ENCODE assay signal across 1 cellular context in genomic region chr9:137114613-137115393, GRCh38.
TF ChIP-seq lines count a peak whose summit lies in the region.

TSS of gene DPP7 (minus strand) at chr9:137114733. CDS start at chr9:137114713, 20 bp downstream.

TF ChIP-seq in K562, 482 proteins besides CTCF, POLR2A, EP300 and RAD21 (continued from another document and continues in another):
- TF ChIP-seq, protein P1, sequence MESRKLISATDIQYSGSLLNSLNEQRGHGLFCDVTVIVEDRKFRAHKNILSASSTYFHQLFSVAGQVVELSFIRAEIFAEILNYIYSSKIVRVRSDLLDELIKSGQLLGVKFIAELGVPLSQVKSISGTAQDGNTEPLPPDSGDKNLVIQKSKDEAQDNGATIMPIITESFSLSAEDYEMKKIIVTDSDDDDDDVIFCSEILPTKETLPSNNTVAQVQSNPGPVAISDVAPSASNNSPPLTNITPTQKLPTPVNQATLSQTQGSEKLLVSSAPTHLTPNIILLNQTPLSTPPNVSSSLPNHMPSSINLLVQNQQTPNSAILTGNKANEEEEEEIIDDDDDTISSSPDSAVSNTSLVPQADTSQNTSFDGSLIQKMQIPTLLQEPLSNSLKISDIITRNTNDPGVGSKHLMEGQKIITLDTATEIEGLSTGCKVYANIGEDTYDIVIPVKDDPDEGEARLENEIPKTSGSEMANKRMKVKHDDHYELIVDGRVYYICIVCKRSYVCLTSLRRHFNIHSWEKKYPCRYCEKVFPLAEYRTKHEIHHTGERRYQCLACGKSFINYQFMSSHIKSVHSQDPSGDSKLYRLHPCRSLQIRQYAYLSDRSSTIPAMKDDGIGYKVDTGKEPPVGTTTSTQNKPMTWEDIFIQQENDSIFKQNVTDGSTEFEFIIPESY (CRISPR knock-in tag; IDR thresholded peaks at IDR 0.05), result no peak
- TF ChIP-seq, protein P2, sequence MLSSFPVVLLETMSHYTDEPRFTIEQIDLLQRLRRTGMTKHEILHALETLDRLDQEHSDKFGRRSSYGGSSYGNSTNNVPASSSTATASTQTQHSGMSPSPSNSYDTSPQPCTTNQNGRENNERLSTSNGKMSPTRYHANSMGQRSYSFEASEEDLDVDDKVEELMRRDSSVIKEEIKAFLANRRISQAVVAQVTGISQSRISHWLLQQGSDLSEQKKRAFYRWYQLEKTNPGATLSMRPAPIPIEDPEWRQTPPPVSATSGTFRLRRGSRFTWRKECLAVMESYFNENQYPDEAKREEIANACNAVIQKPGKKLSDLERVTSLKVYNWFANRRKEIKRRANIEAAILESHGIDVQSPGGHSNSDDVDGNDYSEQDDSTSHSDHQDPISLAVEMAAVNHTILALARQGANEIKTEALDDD (IDR thresholded peaks at IDR 0.05), result no peak
- TF ChIP-seq TAF9B (IDR thresholded peaks at IDR 0.05; ENCODE audit: partially characterized antibody) (no peak), FOXK1 (CRISPR knock-in tag; IDR thresholded peaks at IDR 0.05; ENCODE audit: borderline replicate concordance) (no peak), MBD1 (CRISPR knock-in tag; IDR thresholded peaks at IDR 0.05) (no peak), MCM2 (IDR thresholded peaks at IDR 0.05; ENCODE audit: low read depth) (no peak), SRSF1 (IDR thresholded peaks at IDR 0.05; ENCODE audit: low read depth, low read length) (no peak), SAFB (IDR thresholded peaks at IDR 0.05; ENCODE audit: borderline replicate concordance, low read depth, low read length) (peak; percentile 85), STAT5B (CRISPR knock-in tag; IDR thresholded peaks at IDR 0.05) (no peak), ZNF717 (CRISPR knock-in tag; IDR thresholded peaks at IDR 0.05) (no peak), CBX2 (IDR thresholded peaks at IDR 0.05; ENCODE audit: insufficient read depth, low read length, poor library complexity, severe bottlenecking) (no peak), RCOR1 (IDR thresholded peaks at IDR 0.05; ENCODE audit: borderline replicate concordance in 1 of 2, low read depth in 2 of 2, low read length in 2 of 2) (no peak), MLX (CRISPR knock-in tag; conservative IDR thresholded peaks at IDR 0.05) (no peak; a peak in 1 of 4 replicates), CREB1 (IDR thresholded peaks at IDR 0.05) (no peak), CREB1 (CRISPR knock-in tag; IDR thresholded peaks at IDR 0.05) (no peak), ZNF695 (CRISPR knock-in tag; IDR thresholded peaks at IDR 0.05) (no peak), XRCC3 (IDR thresholded peaks at IDR 0.05) (no peak), SMAD4 (CRISPR knock-in tag; conservative IDR thresholded peaks at IDR 0.05) (peak; percentile 81; the same call in 1 of the 2 replicates), KAT7 (CRISPR knock-in tag; IDR thresholded peaks at IDR 0.05; ENCODE audit: borderline replicate concordance) (no peak), SMARCA4 (IDR thresholded peaks at IDR 0.05) (no peak), CSDE1 (IDR thresholded peaks at IDR 0.05) (no peak), TEAD4 (IDR thresholded peaks at IDR 0.05; ENCODE audit: low read length) (no peak), TEAD4 (CRISPR knock-in tag; IDR thresholded peaks at IDR 0.05; ENCODE audit: borderline replicate concordance) (0 out of 2 replicates have a peak, but pooled peaks have one; percentile 45), MYC (IDR thresholded peaks at IDR 0.05; ENCODE audit: low read depth, low read length) (peak; percentile 92), MYC (CRISPR knock-in tag; IDR thresholded peaks at IDR 0.05; ENCODE audit: borderline replicate concordance, low read depth) (no peak), LARP7 (IDR thresholded peaks at IDR 0.05) (no peak), ZNF395 (CRISPR knock-in tag; IDR thresholded peaks at IDR 0.05) (0 out of 2 replicates have a peak, but pooled peaks have one; percentile 59), WHSC1 (IDR thresholded peaks at IDR 0.05; ENCODE audit: low read length) (no peak), ETV5 (CRISPR knock-in tag; IDR thresholded peaks at IDR 0.05; ENCODE audit: low read depth) (no peak), SRF (CRISPR knock-in tag; IDR thresholded peaks at IDR 0.05) (no peak), MED1 (CRISPR knock-in tag; IDR thresholded peaks at IDR 0.05; ENCODE audit: borderline replicate concordance) (no peak), E2F4 (CRISPR knock-in tag; IDR thresholded peaks at IDR 0.05; ENCODE audit: low read depth) (no peak), NR1H2 (CRISPR knock-in tag; IDR thresholded peaks at IDR 0.05) (no peak), SIRT6 (IDR thresholded peaks at IDR 0.05; ENCODE audit: low read depth, low read length) (no peak), MAZ (CRISPR knock-in tag; conservative IDR thresholded peaks at IDR 0.05 in 1 of 2, IDR thresholded peaks at IDR 0.05 in 1 of 2) (peak; percentile 75 to 82; a peak in 3 of 4 replicates), HDAC8 (tag; IDR thresholded peaks at IDR 0.05) (0 out of 2 replicates have a peak, but pooled peaks have one; percentile 19), TSC22D4 (tag; IDR thresholded peaks at IDR 0.05) (no peak), SREBF2 (CRISPR knock-in tag; IDR thresholded peaks at IDR 0.05) (no peak), CBFA2T3 (IDR thresholded peaks at IDR 0.05) (no peak), DIDO1 (tag; IDR thresholded peaks at IDR 0.05; ENCODE audit: low read depth) (no peak)
- TF ChIP-seq, protein P3, sequence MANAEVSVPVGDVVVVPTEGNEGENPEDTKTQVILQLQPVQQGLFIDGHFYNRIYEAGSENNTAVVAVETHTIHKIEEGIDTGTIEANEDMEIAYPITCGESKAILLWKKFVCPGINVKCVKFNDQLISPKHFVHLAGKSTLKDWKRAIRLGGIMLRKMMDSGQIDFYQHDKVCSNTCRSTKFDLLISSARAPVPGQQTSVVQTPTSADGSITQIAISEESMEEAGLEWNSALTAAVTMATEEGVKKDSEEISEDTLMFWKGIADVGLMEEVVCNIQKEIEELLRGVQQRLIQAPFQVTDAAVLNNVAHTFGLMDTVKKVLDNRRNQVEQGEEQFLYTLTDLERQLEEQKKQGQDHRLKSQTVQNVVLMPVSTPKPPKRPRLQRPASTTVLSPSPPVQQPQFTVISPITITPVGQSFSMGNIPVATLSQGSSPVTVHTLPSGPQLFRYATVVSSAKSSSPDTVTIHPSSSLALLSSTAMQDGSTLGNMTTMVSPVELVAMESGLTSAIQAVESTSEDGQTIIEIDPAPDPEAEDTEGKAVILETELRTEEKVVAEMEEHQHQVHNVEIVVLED (CRISPR knock-in tag; IDR thresholded peaks at IDR 0.05), result 0 out of 2 replicates have a peak, but pooled peaks have one; percentile 10
- TF ChIP-seq, protein P4, sequence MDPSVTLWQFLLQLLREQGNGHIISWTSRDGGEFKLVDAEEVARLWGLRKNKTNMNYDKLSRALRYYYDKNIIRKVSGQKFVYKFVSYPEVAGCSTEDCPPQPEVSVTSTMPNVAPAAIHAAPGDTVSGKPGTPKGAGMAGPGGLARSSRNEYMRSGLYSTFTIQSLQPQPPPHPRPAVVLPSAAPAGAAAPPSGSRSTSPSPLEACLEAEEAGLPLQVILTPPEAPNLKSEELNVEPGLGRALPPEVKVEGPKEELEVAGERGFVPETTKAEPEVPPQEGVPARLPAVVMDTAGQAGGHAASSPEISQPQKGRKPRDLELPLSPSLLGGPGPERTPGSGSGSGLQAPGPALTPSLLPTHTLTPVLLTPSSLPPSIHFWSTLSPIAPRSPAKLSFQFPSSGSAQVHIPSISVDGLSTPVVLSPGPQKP (CRISPR knock-in tag; IDR thresholded peaks at IDR 0.05), result no peak
- TF ChIP-seq, protein P5, sequence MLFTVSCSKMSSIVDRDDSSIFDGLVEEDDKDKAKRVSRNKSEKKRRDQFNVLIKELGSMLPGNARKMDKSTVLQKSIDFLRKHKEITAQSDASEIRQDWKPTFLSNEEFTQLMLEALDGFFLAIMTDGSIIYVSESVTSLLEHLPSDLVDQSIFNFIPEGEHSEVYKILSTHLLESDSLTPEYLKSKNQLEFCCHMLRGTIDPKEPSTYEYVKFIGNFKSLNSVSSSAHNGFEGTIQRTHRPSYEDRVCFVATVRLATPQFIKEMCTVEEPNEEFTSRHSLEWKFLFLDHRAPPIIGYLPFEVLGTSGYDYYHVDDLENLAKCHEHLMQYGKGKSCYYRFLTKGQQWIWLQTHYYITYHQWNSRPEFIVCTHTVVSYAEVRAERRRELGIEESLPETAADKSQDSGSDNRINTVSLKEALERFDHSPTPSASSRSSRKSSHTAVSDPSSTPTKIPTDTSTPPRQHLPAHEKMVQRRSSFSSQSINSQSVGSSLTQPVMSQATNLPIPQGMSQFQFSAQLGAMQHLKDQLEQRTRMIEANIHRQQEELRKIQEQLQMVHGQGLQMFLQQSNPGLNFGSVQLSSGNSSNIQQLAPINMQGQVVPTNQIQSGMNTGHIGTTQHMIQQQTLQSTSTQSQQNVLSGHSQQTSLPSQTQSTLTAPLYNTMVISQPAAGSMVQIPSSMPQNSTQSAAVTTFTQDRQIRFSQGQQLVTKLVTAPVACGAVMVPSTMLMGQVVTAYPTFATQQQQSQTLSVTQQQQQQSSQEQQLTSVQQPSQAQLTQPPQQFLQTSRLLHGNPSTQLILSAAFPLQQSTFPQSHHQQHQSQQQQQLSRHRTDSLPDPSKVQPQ (CRISPR knock-in tag; IDR thresholded peaks at IDR 0.05; ENCODE audit: borderline replicate concordance), result no peak; the same call in 1 of the 2 replicates
- TF ChIP-seq, protein P6, sequence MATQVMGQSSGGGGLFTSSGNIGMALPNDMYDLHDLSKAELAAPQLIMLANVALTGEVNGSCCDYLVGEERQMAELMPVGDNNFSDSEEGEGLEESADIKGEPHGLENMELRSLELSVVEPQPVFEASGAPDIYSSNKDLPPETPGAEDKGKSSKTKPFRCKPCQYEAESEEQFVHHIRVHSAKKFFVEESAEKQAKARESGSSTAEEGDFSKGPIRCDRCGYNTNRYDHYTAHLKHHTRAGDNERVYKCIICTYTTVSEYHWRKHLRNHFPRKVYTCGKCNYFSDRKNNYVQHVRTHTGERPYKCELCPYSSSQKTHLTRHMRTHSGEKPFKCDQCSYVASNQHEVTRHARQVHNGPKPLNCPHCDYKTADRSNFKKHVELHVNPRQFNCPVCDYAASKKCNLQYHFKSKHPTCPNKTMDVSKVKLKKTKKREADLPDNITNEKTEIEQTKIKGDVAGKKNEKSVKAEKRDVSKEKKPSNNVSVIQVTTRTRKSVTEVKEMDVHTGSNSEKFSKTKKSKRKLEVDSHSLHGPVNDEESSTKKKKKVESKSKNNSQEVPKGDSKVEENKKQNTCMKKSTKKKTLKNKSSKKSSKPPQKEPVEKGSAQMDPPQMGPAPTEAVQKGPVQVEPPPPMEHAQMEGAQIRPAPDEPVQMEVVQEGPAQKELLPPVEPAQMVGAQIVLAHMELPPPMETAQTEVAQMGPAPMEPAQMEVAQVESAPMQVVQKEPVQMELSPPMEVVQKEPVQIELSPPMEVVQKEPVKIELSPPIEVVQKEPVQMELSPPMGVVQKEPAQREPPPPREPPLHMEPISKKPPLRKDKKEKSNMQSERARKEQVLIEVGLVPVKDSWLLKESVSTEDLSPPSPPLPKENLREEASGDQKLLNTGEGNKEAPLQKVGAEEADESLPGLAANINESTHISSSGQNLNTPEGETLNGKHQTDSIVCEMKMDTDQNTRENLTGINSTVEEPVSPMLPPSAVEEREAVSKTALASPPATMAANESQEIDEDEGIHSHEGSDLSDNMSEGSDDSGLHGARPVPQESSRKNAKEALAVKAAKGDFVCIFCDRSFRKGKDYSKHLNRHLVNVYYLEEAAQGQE (CRISPR knock-in tag; IDR thresholded peaks at IDR 0.05; ENCODE audit: low read depth), result peak; percentile 77
- TF ChIP-seq, protein P7, sequence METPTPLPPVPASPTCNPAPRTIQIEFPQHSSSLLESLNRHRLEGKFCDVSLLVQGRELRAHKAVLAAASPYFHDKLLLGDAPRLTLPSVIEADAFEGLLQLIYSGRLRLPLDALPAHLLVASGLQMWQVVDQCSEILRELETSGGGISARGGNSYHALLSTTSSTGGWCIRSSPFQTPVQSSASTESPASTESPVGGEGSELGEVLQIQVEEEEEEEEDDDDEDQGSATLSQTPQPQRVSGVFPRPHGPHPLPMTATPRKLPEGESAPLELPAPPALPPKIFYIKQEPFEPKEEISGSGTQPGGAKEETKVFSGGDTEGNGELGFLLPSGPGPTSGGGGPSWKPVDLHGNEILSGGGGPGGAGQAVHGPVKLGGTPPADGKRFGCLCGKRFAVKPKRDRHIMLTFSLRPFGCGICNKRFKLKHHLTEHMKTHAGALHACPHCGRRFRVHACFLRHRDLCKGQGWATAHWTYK (CRISPR knock-in tag; IDR thresholded peaks at IDR 0.05), result peak; percentile 51; the same call in 1 of the 2 replicates
